8 cellular contexts compared by ENCODE assay signal in genomic region chr9:3467593-3468219, GRCh38. TPM values are rescaled to one million over a fixed set of nuclear protein-coding genes. Genes with fewer than 3 reads are reported as not detected.
DNase-seq lines count a peak whose midpoint lies in the region; FAIRE-seq and TF ChIP-seq lines count a peak whose summit lies in the region.

No MANE protein-coding gene starts in this region.

- H3K27ac ChIP-seq in Karpas-422 (ENCODE audit: low read length), result peak overlapping the region; percentile 74

- H3K27me3 ChIP-seq in Karpas-422 (ENCODE audit: low read length), result no peaks in the 10 kb centered on the region

- DNase-seq in GM04503 (ENCODE audit: low read depth), result peak; percentile 11
- DNase-seq in H4 (ENCODE audit: low spot score), result peak; percentile 32
- peak; percentile 88 for DNase-seq in Karpas-422
- DNase-seq in RCC 7860 (ENCODE audit: low spot score), result peak; percentile 32
- DNase-seq in activated naive CD4-positive, alpha-beta T cell treated with anti-CD3 and anti-CD28 coated beads, Interleukin-2, amount 10 ng/mL, durations not matched to agents 7 days and 5 days, result peak; percentile 73
- peak; percentile 39 for DNase-seq in glutamatergic neuron
- peak; percentile 52 for DNase-seq in pulmonary artery endothelial cell (ENCODE audit: low read depth, low spot score)
- DNase-seq in GM19238 (ENCODE audit: insufficient read length, low spot score), result no peak

- peak overlapping the region; percentile 65 for H3K4me2 ChIP-seq in Karpas-422 (ENCODE audit: low read depth, low read length, poor library complexity, severe bottlenecking)

- no peak overlapping the region for H3K27ac Mint-ChIP-seq in activated naive CD4-positive, alpha-beta T cell treated with anti-CD3 and anti-CD28 coated beads, Interleukin-2, amount 10 ng/mL, durations not matched to agents 7 days and 5 days
- peak overlapping the region; percentile 50 for H3K27ac Mint-ChIP-seq in glutamatergic neuron (ENCODE audit: unreplicated experiment)

- H3K4me3 ChIP-seq in Karpas-422 (ENCODE audit: low read length), result peak overlapping the region; percentile 46

- H3K27me3 Mint-ChIP-seq in activated naive CD4-positive, alpha-beta T cell treated with anti-CD3 and anti-CD28 coated beads, Interleukin-2, amount 10 ng/mL, durations not matched to agents 7 days and 5 days, result no peaks in the 10 kb centered on the region
- no peaks in the 10 kb centered on the region for H3K27me3 Mint-ChIP-seq in glutamatergic neuron (ENCODE audit: unreplicated experiment)

- H3K4me1 Mint-ChIP-seq in activated naive CD4-positive, alpha-beta T cell treated with anti-CD3 and anti-CD28 coated beads, Interleukin-2, amount 10 ng/mL, durations not matched to agents 7 days and 5 days, result peaks cover 2% of the 10 kb centered on the region
- H3K4me1 Mint-ChIP-seq in glutamatergic neuron (ENCODE audit: low read depth, unreplicated experiment), result peaks cover 15% of the 10 kb centered on the region

- H3K9me3 ChIP-seq in Karpas-422 (ENCODE audit: low read length), result no peaks in the 10 kb centered on the region

- H3K36me3 ChIP-seq in Karpas-422 (ENCODE audit: insufficient read depth, low read length), result no peaks in the 10 kb centered on the region

- H2AFZ ChIP-seq in Karpas-422 (ENCODE audit: low read length), result no peak overlapping the region

- peaks cover 58% of the 10 kb centered on the region for H3K79me2 ChIP-seq in Karpas-422 (ENCODE audit: low read length)

- CTCF ChIA-PET in activated naive CD4-positive, alpha-beta T cell treated with anti-CD3 and anti-CD28 coated beads, Interleukin-2, amount 10 ng/mL, durations not matched to agents 7 days and 5 days (lab: Charles Lee), result interaction anchor here (0.6 to 2.1 kb wide), 15 partner anchors 9 to 848 kb away, joined by 3 to 7 read pairs (median 3); no protein-coding TSS in a partner anchor

- peak overlapping the region; percentile 40 for H3K9ac ChIP-seq in Karpas-422 (ENCODE audit: low read length)

- H4K20me1 ChIP-seq in Karpas-422 (ENCODE audit: insufficient read depth, low read depth, low read length), result no peaks in the 10 kb centered on the region

- H3K9me2 ChIP-seq in Karpas-422 (replicated peaks; ENCODE audit: insufficient read depth, low read length), result no peaks in the 10 kb centered on the region

- TF ChIP-seq CTCF in glutamatergic neuron (IDR thresholded peaks at IDR 0.05; ENCODE audit: partially characterized antibody, unreplicated experiment), result peak; percentile 19

- no peak for FAIRE-seq in RCC 7860 (lab: Jason Lieb, UNC)

- no peaks in the 10 kb centered on the region for H3K9me3 Mint-ChIP-seq in activated naive CD4-positive, alpha-beta T cell treated with anti-CD3 and anti-CD28 coated beads, Interleukin-2, amount 10 ng/mL, durations not matched to agents 7 days and 5 days
- no peaks in the 10 kb centered on the region for H3K9me3 Mint-ChIP-seq in glutamatergic neuron (ENCODE audit: unreplicated experiment)

- peaks cover 39% of the 10 kb centered on the region for H3K4me1 ChIP-seq in Karpas-422 (ENCODE audit: low read length)

- H3K4me3 Mint-ChIP-seq in activated naive CD4-positive, alpha-beta T cell treated with anti-CD3 and anti-CD28 coated beads, Interleukin-2, amount 10 ng/mL, durations not matched to agents 7 days and 5 days, result no peak overlapping the region
- H3K4me3 Mint-ChIP-seq in glutamatergic neuron (ENCODE audit: unreplicated experiment), result no peak overlapping the region

- H3K36me3 Mint-ChIP-seq in activated naive CD4-positive, alpha-beta T cell treated with anti-CD3 and anti-CD28 coated beads, Interleukin-2, amount 10 ng/mL, durations not matched to agents 7 days and 5 days, result peaks cover 2% of the 10 kb centered on the region
- no peaks in the 10 kb centered on the region for H3K36me3 Mint-ChIP-seq in glutamatergic neuron (ENCODE audit: unreplicated experiment)

RNA-seq across cellular contexts. Expression of gene RFX3, which starts 58.1 kb away (rescaled TPM):
- total RNA-seq in H4 (2014; rRNA removed; shearing (Covaris generic)), result 0.60 and 2.1 TPM in 2 replicates
- total RNA-seq in Karpas-422 (2014; rRNA removed; shearing (Covaris generic); ENCODE audit: low replicate concordance), result 24.3 and 31.2 TPM in 2 replicates
- total RNA-seq in glutamatergic neuron (ENCODE audit: unreplicated experiment) (61.6 TPM), pulmonary artery endothelial cell (2.8 and 7.2 TPM in 2 replicates)
